22 cellular contexts compared by ENCODE assay signal in genomic region chr20:50798650-50799049, GRCh38. TPM values are rescaled to one million over a fixed set of nuclear protein-coding genes. Genes with fewer than 3 reads are reported as not detected.
DNase-seq lines count a peak whose midpoint lies in the region; ATAC-seq, FAIRE-seq and TF ChIP-seq lines count a peak whose summit lies in the region.
"Had no signal": no experiment of that assay in that cellular context is flagged by ENCODE, and none has a peak within 500 bp of the region (broad histone marks: within the 10 kb centered on the region; RNA-seq: fewer than 3 reads in every experiment).

No MANE protein-coding gene starts in this region.

- no peak overlapping the region for H3K4me3 ChIP-seq in bronchial epithelial cell (ENCODE audit: low read depth, low read length)
- H3K4me3 ChIP-seq: heart right ventricle, Peyer's patch had no signal

- no peak for FAIRE-seq in bronchial epithelial cell (lab: Jason Lieb, UNC)
- FAIRE-seq: islet of Langerhans, urothelium cell line had no signal

- DNase-seq in activated naive CD4-positive, alpha-beta T cell treated with anti-CD3 and anti-CD28 coated beads, Interleukin-2, amount 50 U/mL, for 72 hours (ENCODE audit: low spot score in 2 of 2) = no peak
- no peak for DNase-seq in activated naive CD4-positive, alpha-beta T cell treated with Interleukin-2 at 50 U/mL for 16 hours
- DNase-seq in HuH-7.5 (ENCODE audit: low spot score) = peak; percentile 84
- DNase-seq in bronchial epithelial cell (ENCODE audit: low read depth) = peak; percentile 12
- no peak for DNase-seq in retina
- no peak for DNase-seq in substantia nigra (lab: John Stamatoyannopoulos, UW)
- DNase-seq: ACHN; activated CD4-positive, alpha-beta T cell treated with anti-CD3 and anti-CD28 coated beads, Interleukin-2, amount 10 ng/mL, durations not matched to agents 24 days and 14 days; CD8-positive, alpha-beta T cell; effector CD8-positive, alpha-beta T cell; heart right ventricle; Kasumi-1; mesenchymal stem cell; NCI-H2171; stimulated activated CD4-positive, alpha-beta T cell treated with anti-CD3 and anti-CD28 coated beads, Interleukin-15, amount 100 ng/mL, for 24 hours; stimulated activated naive CD8-positive, alpha-beta T cell treated with anti-CD3 and anti-CD28 coated beads, Interleukin-15, Interleukin-2, amounts not matched to agents 100 U/mL and 50 U/mL, for 24 hours had no signal

- H3K36me3 Mint-ChIP-seq in activated naive CD4-positive, alpha-beta T cell treated with anti-CD3 and anti-CD28 coated beads, Interleukin-2, amount 50 U/mL, for 72 hours = no peaks in the 10 kb centered on the region

- no peak overlapping the region for H3K27ac ChIP-seq in substantia nigra (ENCODE audit: low read depth, low read length, poor library complexity, severe bottlenecking)
- H3K27ac ChIP-seq: heart right ventricle, HL-60 had no signal

- H3K36me3 ChIP-seq in bronchial epithelial cell (ENCODE audit: control insufficient read depth, insufficient read depth, low read length) = no peaks in the 10 kb centered on the region
- H3K36me3 ChIP-seq: heart right ventricle, Peyer's patch had no signal

- no peaks in the 10 kb centered on the region for H3K27me3 ChIP-seq in bronchial epithelial cell (ENCODE audit: control insufficient read depth, insufficient read depth, low read length)
- H3K27me3 ChIP-seq: Peyer's patch had no signal

- peak overlapping the region; percentile 34 to 37 for H3K27ac Mint-ChIP-seq in activated naive CD4-positive, alpha-beta T cell treated with anti-CD3 and anti-CD28 coated beads, Interleukin-2, amount 50 U/mL, for 72 hours
- H3K27ac Mint-ChIP-seq: activated CD4-positive, alpha-beta T cell treated with anti-CD3 and anti-CD28 coated beads, Interleukin-2, amount 10 ng/mL, durations not matched to agents 24 days and 14 days; CD8-positive, alpha-beta T cell had no signal

- TF ChIP-seq CTCF in bronchial epithelial cell (IDR thresholded peaks at IDR 0.05; ENCODE audit: insufficient read depth, low read length, severe bottlenecking) (no peak), subcutaneous adipose tissue (IDR thresholded peaks at IDR 0.05; ENCODE audit: low read depth) (peak; percentile 25)

- H3K9me3 Mint-ChIP-seq in activated naive CD4-positive, alpha-beta T cell treated with anti-CD3 and anti-CD28 coated beads, Interleukin-2, amount 50 U/mL, for 72 hours = no peaks in the 10 kb centered on the region
- H3K9me3 Mint-ChIP-seq: activated CD4-positive, alpha-beta T cell treated with anti-CD3 and anti-CD28 coated beads, Interleukin-2, amount 10 ng/mL, durations not matched to agents 24 days and 14 days; CD8-positive, alpha-beta T cell had no signal

- ATAC-seq in activated naive CD4-positive, alpha-beta T cell treated with anti-CD3 and anti-CD28 coated beads, Interleukin-2, amount 50 U/mL, for 72 hours = no peak
- ATAC-seq in HG03045 (IDR thresholded peaks at IDR 0.05; ENCODE audit: unreplicated experiment) = no peak
- ATAC-seq: CD8-positive, alpha-beta T cell; heart right ventricle; stimulated activated naive CD8-positive, alpha-beta T cell treated with anti-CD3 and anti-CD28 coated beads, Interleukin-15, Interleukin-2, amounts not matched to agents 100 U/mL and 50 U/mL, for 24 hours had no signal

RNA-seq across cellular contexts. Expression of gene BCAS4, which starts 3.8 kb away (rescaled TPM):
- 10 to 100 TPM; 12.6 to 19.3 TPM for total RNA-seq in activated naive CD4-positive, alpha-beta T cell treated with anti-CD3 and anti-CD28 coated beads, Interleukin-2, amount 50 U/mL, for 72 hours
- total RNA-seq in bronchial epithelial cell (5.5 and 12.2 TPM in 2 replicates), subcutaneous adipose tissue (10 to 100 TPM in 1 of 4 donors, 1 to 10 TPM in 2, under 1 TPM in 1; 0.49 to 14.8 (median 4.3) TPM)

Comparison
In these comparisons a context has a peak if more than half of its experiments do, and no peak if none do; other contexts are left out.
1. DNase-seq: peak in HuH-7.5 (single experiment) and bronchial epithelial cell (single experiment); none in activated naive CD4-positive, alpha-beta T cell treated with anti-CD3 and anti-CD28 coated beads, Interleukin-2, amount 50 U/mL, for 72 hours (0 of 2), activated naive CD4-positive, alpha-beta T cell treated with Interleukin-2 at 50 U/mL for 16 hours (single experiment), retina (single experiment) and substantia nigra (0 of 49).